24 cellular contexts compared by ENCODE assay signal in genomic region chr10:129046074-129046681, GRCh38.
DNase-seq lines count a peak whose midpoint lies in the region; ATAC-seq and TF ChIP-seq lines count a peak whose summit lies in the region.
"Had no signal": no experiment of that assay in that cellular context is flagged by ENCODE, and none has a peak within 500 bp of the region (broad histone marks: within the 10 kb centered on the region; RNA-seq: fewer than 3 reads in every experiment).

No MANE protein-coding gene starts in this region.

- peaks cover 6 to 7% of the 10 kb centered on the region in 2 donors for H3K4me1 ChIP-seq in ascending aorta
- H3K4me1 ChIP-seq in left lung: no peaks in the 10 kb centered on the region
- no peaks in the 10 kb centered on the region for H3K4me1 ChIP-seq in mucosa of descending colon (ENCODE audit: low read depth)
- H3K4me1 ChIP-seq: testis had no signal

- H3K27me3 ChIP-seq in ascending aorta (no peaks in the 10 kb centered on the region), left lung (peaks cover 0 to 44% of the 10 kb centered on the region in 2 donors)
- H3K27me3 ChIP-seq: testis had no signal

- H3K36me3 ChIP-seq in ascending aorta (no peaks in the 10 kb centered on the region), left lung (no peaks in the 10 kb centered on the region), mucosa of descending colon (ENCODE audit: low read depth) (no peaks in the 10 kb centered on the region)

- intact Hi-C loops in ascending aorta (cut with DNase I) (no loop called here), left lung (cut with DNase I) (no loop called here), mucosa of descending colon (cut with DNase I, micrococcal nuclease) (no loop called here)

- H3K9me3 Mint-ChIP-seq in glutamatergic neuron (ENCODE audit: unreplicated experiment): peaks cover 12% of the 10 kb centered on the region
- H3K9me3 Mint-ChIP-seq: activated T-cell treated with anti-CD3 and anti-CD28 coated beads, Interleukin-2, amount 50 U/mL, for 4 hours had no signal

- H3K27ac Mint-ChIP-seq in glutamatergic neuron (ENCODE audit: unreplicated experiment): peak overlapping the region; percentile 72

- no peak for TF ChIP-seq CTCF in ascending aorta (IDR thresholded peaks at IDR 0.05)
- no peak for TF ChIP-seq CTCF in glutamatergic neuron (IDR thresholded peaks at IDR 0.05; ENCODE audit: partially characterized antibody, unreplicated experiment)
- no peak for TF ChIP-seq CTCF in left lung (IDR thresholded peaks at IDR 0.05)
- TF ChIP-seq CTCF in mucosa of descending colon (IDR thresholded peaks at IDR 0.05): no peak

- H3K4me1 Mint-ChIP-seq in glutamatergic neuron (ENCODE audit: low read depth, unreplicated experiment): peaks cover 47% of the 10 kb centered on the region

- peaks cover 10% of the 10 kb centered on the region for H3K27me3 Mint-ChIP-seq in glutamatergic neuron (ENCODE audit: unreplicated experiment)

- H3K9me3 ChIP-seq in ascending aorta (no peaks in the 10 kb centered on the region), left lung (no peaks in the 10 kb centered on the region), mucosa of descending colon (no peaks in the 10 kb centered on the region)
- H3K9me3 ChIP-seq: testis had no signal

- no peak overlapping the region for H3K4me3 Mint-ChIP-seq in glutamatergic neuron (ENCODE audit: unreplicated experiment)
- H3K4me3 Mint-ChIP-seq: activated T-cell treated with anti-CD3 and anti-CD28 coated beads, Interleukin-2, amount 50 U/mL, for 4 hours; CD4-positive, CD25-positive, alpha-beta regulatory T cell had no signal

- no peaks in the 10 kb centered on the region for H3K36me3 Mint-ChIP-seq in glutamatergic neuron (ENCODE audit: unreplicated experiment)

- ATAC-seq in left lung: peak; percentile 27
- ATAC-seq in mucosa of descending colon: no peak
- ATAC-seq: activated T-cell treated with anti-CD3 and anti-CD28 coated beads, Interleukin-2, amount 50 U/mL, for 4 hours had no signal

- DNase-seq in ascending aorta (ENCODE audit: low spot score in 2 of 2): no peak
- no peak for DNase-seq in glutamatergic neuron
- DNase-seq in left lung: no peak
- DNase-seq in skeletal muscle cell (ENCODE audit: low read depth): peak; percentile 75
- no peak for DNase-seq in mucosa of descending colon
- no peak for DNase-seq in NCI-H82 treated with DMSO at 0.1 percent for 48 hours (lab: John Stamatoyannopoulos, UW; ENCODE audit: unreplicated experiment)
- no peak for DNase-seq in AG20443 (ENCODE audit: low spot score)
- no peak for DNase-seq in NCI-H2227 (lab: John Stamatoyannopoulos, UW; ENCODE audit: unreplicated experiment)
- DNase-seq: activated CD4-positive, alpha-beta T cell treated with anti-CD3 and anti-CD28 coated beads for 1 hour; activated CD8-positive, alpha-beta memory T cell treated with anti-CD3 and anti-CD28 coated beads for 24 hours; activated naive CD4-positive, alpha-beta T cell treated with Interleukin-2 at 50 U/mL for 16 hours; activated T-cell treated with anti-CD3 and anti-CD28 coated beads, Interleukin-2, amount 50 U/mL, for 4 hours; amygdala; CD4-positive, CD25-positive, alpha-beta regulatory T cell; erythroblast; Kasumi-1; NCI-H1048; NCI-H2029; NCI-H226; NCI-H774; nucleus accumbens; OCI-M1; SHP77; testis had no signal

- peak overlapping the region; percentile 39 to 48 for H3K4me3 ChIP-seq in ascending aorta
- H3K4me3 ChIP-seq in left lung: no peak overlapping the region
- H3K4me3 ChIP-seq in skeletal muscle cell (ENCODE audit: low read depth, low read length): peak overlapping the region; percentile 32
- no peak overlapping the region for H3K4me3 ChIP-seq in mucosa of descending colon
- H3K4me3 ChIP-seq: testis had no signal

- H3K27ac ChIP-seq in ascending aorta (no peak overlapping the region), left lung (no peak overlapping the region)
- H3K27ac ChIP-seq: testis had no signal

Comparison
In these comparisons a context has a peak if more than half of its experiments do, and no peak if none do; other contexts are left out.
1. H3K4me3 ChIP-seq: peak in ascending aorta (2 of 2) and skeletal muscle cell (single experiment); none in left lung (0 of 2) and mucosa of descending colon (single experiment).